In the genomic region with DNA sequence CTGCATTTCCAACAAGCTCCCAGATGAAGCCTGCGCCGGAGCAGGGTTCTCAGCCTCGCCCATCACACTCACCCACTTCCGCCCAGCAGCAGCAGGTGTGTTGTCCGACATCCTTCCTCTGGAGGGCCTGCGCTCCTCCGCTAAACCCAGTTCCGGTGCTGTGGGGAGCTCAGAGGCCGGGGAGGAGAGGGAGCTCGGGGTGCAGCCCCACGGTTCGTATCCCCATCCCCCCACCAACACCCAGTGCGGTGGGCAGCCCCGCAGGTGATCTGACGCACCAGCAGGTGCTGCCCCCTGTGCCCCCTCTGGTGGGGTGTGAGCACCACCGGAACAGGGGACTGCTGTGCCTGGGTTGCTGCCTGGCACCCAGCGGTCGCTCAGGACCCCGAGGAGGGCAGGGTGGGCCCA, we compare ENCODE assay signal across 2 cellular contexts.
TF ChIP-seq lines count a peak whose summit lies in the region.

No MANE protein-coding gene starts in this region.

TF ChIP-seq in GM12891, 5 proteins besides CTCF, POLR2A, EP300 and RAD21:
- TF ChIP-seq SPI1 (IDR thresholded peaks at IDR 0.05; ENCODE audit: low read depth, low read length) (peak; percentile 66), PAX5 (IDR thresholded peaks at IDR 0.05; ENCODE audit: insufficient read depth, low read length, severe bottlenecking) (no peak), POLR2AphosphoS5 (IDR thresholded peaks at IDR 0.05; ENCODE audit: low read depth, low read length) (no peak)

TF ChIP-seq in GM12878, 131 proteins besides CTCF, POLR2A, EP300 and RAD21:
- TF ChIP-seq, protein P1, sequence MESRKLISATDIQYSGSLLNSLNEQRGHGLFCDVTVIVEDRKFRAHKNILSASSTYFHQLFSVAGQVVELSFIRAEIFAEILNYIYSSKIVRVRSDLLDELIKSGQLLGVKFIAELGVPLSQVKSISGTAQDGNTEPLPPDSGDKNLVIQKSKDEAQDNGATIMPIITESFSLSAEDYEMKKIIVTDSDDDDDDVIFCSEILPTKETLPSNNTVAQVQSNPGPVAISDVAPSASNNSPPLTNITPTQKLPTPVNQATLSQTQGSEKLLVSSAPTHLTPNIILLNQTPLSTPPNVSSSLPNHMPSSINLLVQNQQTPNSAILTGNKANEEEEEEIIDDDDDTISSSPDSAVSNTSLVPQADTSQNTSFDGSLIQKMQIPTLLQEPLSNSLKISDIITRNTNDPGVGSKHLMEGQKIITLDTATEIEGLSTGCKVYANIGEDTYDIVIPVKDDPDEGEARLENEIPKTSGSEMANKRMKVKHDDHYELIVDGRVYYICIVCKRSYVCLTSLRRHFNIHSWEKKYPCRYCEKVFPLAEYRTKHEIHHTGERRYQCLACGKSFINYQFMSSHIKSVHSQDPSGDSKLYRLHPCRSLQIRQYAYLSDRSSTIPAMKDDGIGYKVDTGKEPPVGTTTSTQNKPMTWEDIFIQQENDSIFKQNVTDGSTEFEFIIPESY (IDR thresholded peaks at IDR 0.05), result no peak
- TF ChIP-seq SPI1 (IDR thresholded peaks at IDR 0.05; ENCODE audit: borderline replicate concordance, insufficient read depth, low read depth, low read length) (peak; percentile 21; the same call in 1 of the 2 replicates), IKZF1 (conservative IDR thresholded peaks at IDR 0.05) (peak; percentile 17; the same call in 1 of the 2 replicates), TCF3 (IDR thresholded peaks at IDR 0.05; ENCODE audit: borderline replicate concordance, insufficient read depth, low read depth, low read length) (peak; percentile 46; the same call in 1 of the 2 replicates), KLF5 (IDR thresholded peaks at IDR 0.05; ENCODE audit: partially characterized antibody) (no peak), POLR2AphosphoS2 (IDR thresholded peaks at IDR 0.05; ENCODE audit: low read depth, low read length) (0 out of 2 replicates have a peak, but pooled peaks have one; percentile 28)
- TF ChIP-seq, protein P2, sequence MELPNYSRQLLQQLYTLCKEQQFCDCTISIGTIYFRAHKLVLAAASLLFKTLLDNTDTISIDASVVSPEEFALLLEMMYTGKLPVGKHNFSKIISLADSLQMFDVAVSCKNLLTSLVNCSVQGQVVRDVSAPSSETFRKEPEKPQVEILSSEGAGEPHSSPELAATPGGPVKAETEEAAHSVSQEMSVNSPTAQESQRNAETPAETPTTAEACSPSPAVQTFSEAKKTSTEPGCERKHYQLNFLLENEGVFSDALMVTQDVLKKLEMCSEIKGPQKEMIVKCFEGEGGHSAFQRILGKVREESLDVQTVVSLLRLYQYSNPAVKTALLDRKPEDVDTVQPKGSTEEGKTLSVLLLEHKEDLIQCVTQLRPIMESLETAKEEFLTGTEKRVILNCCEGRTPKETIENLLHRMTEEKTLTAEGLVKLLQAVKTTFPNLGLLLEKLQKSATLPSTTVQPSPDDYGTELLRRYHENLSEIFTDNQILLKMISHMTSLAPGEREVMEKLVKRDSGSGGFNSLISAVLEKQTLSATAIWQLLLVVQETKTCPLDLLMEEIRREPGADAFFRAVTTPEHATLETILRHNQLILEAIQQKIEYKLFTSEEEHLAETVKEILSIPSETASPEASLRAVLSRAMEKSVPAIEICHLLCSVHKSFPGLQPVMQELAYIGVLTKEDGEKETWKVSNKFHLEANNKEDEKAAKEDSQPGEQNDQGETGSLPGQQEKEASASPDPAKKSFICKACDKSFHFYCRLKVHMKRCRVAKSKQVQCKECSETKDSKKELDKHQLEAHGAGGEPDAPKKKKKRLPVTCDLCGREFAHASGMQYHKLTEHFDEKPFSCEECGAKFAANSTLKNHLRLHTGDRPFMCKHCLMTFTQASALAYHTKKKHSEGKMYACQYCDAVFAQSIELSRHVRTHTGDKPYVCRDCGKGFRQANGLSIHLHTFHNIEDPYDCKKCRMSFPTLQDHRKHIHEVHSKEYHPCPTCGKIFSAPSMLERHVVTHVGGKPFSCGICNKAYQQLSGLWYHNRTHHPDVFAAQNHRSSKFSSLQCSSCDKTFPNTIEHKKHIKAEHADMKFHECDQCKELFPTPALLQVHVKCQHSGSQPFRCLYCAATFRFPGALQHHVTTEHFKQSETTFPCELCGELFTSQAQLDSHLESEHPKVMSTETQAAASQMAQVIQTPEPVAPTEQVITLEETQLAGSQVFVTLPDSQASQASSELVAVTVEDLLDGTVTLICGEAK (IDR thresholded peaks at IDR 0.05; ENCODE audit: borderline replicate concordance), result peak; percentile 74
- TF ChIP-seq, protein P3, sequence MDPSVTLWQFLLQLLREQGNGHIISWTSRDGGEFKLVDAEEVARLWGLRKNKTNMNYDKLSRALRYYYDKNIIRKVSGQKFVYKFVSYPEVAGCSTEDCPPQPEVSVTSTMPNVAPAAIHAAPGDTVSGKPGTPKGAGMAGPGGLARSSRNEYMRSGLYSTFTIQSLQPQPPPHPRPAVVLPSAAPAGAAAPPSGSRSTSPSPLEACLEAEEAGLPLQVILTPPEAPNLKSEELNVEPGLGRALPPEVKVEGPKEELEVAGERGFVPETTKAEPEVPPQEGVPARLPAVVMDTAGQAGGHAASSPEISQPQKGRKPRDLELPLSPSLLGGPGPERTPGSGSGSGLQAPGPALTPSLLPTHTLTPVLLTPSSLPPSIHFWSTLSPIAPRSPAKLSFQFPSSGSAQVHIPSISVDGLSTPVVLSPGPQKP (IDR thresholded peaks at IDR 0.05; ENCODE audit: low read depth, low read length), result peak; percentile 54; the same call in 1 of the 2 replicates
- TF ChIP-seq, protein P4, sequence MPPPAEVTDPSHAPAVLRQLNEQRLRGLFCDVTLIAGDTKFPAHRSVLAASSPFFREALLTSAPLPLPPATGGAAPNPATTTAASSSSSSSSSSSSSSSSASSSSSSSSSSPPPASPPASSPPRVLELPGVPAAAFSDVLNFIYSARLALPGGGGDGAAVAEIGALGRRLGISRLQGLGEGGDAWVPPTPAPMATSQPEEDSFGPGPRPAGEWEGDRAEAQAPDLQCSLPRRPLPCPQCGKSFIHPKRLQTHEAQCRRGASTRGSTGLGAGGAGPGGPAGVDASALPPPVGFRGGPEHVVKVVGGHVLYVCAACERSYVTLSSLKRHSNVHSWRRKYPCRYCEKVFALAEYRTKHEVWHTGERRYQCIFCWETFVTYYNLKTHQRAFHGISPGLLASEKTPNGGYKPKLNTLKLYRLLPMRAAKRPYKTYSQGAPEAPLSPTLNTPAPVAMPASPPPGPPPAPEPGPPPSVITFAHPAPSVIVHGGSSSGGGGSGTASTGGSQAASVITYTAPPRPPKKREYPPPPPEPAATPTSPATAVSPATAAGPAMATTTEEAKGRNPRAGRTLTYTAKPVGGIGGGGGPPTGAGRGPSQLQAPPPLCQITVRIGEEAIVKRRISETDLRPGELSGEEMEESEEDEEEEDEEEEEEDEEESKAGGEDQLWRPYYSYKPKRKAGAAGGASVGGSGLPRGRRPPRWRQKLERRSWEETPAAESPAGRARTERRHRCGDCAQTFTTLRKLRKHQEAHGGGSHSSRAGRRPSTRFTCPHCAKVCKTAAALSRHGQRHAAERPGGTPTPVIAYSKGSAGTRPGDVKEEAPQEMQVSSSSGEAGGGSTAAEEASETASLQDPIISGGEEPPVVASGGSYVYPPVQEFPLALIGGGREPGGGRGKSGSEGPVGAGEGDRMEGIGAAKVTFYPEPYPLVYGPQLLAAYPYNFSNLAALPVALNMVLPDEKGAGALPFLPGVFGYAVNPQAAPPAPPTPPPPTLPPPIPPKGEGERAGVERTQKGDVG (CRISPR knock-in tag; IDR thresholded peaks at IDR 0.05), result no peak
